ENCODE assay signal across 8 cellular contexts in genomic region chr2:230864605-230865323, GRCh38. TPM values are rescaled to one million over a fixed set of nuclear protein-coding genes. Genes with fewer than 3 reads are reported as not detected.
A peak's percentile ranks its signal among the peaks of the same experiment; 100 is the strongest.
DNase-seq lines count a peak whose midpoint lies in the region; ATAC-seq, FAIRE-seq and TF ChIP-seq lines count a peak whose summit lies in the region.

Gene ITM2C (plus strand): TSS chr2:230864942. CDS start chr2:230865026, 84 bp downstream.

- TF ChIP-seq RAD21 in H1 (IDR thresholded peaks at IDR 0.05 in 1 of 2, conservative IDR thresholded peaks at IDR 0.05 in 1 of 2; ENCODE audit: low read depth in 2 of 2, low read length in 2 of 2): no peak; a peak in 1 of 4 replicates

- H2BK12ac ChIP-seq in H1 (ENCODE audit: low read depth, low read length): peak within 1 kb of the TSS; percentile 94

- H3K4me1 ChIP-seq in H1 (replicated peaks in 1 of 4; ENCODE audit: control insufficient read depth in 3 of 4, insufficient read depth in 4 of 4, low read length in 3 of 4) (peaks cover 12 to 56% (median 41%) of the 10 kb centered on the region in 4 experiments), mesodermal cell (ENCODE audit: control insufficient read depth, insufficient read depth, low read length, poor library complexity, severe bottlenecking) (peaks cover 40% of the 10 kb centered on the region)

- no peak for TF ChIP-seq EP300 in H1 (IDR thresholded peaks at IDR 0.05; ENCODE audit: borderline replicate concordance in 1 of 2, low read depth in 2 of 2, low read length in 2 of 2)

- peak; percentile 60 for ATAC-seq in GM18520 (IDR thresholded peaks at IDR 0.05; ENCODE audit: unreplicated experiment)
- peak; percentile 63 for ATAC-seq in HG03064 (IDR thresholded peaks at IDR 0.05; ENCODE audit: low read depth, unreplicated experiment)

- no peak within 1 kb of the TSS for H3K14ac ChIP-seq in H1 (ENCODE audit: insufficient read length)

- peak within 1 kb of the TSS; percentile 76 to 94 for H3K4me2 ChIP-seq in H1 (ENCODE audit: insufficient read depth in 1 of 2, low read depth in 2 of 2, low read length in 2 of 2)

- 2% methylated on average over 41 of the region's 77 CpGs; no CpG with 5 or more reads in 1 of the 2 experiments for WGBS in H1 (ENCODE audit: extremely low coverage in 1 of 2, insufficient coverage in 1 of 2, insufficient read length in 1 of 2, insufficient replicate concordance in 2 of 2, low coverage in 1 of 2, low lambda C conversion rate in 2 of 2, missing lambda C conversion rate in 1 of 2), 2 experiments
- WGBS in mesodermal cell (ENCODE audit: insufficient coverage in 2 of 2), 2 experiments: 0 to 1% methylated on average over 32 to 53 of the region's 77 CpGs

- H3K4me3 ChIP-seq in AG04449 (ENCODE audit: low read depth, low read length) (peak within 1 kb of the TSS; percentile 85), H1 (ENCODE audit: extremely low read depth in 1 of 4, insufficient read depth in 2 of 4, low read depth in 3 of 4, low read length in 4 of 4) (peak within 1 kb of the TSS; percentile 75 to 99 (median 84)), mesodermal cell (ENCODE audit: extremely low read depth, insufficient read depth, low read length, poor library complexity, severe bottlenecking) (peak within 1 kb of the TSS; percentile 86)

- H2BK15ac ChIP-seq in H1 (ENCODE audit: low read length): peak within 1 kb of the TSS; percentile 82

- peak within 1 kb of the TSS; percentile 75 for H3K56ac ChIP-seq in H1 (replicated peaks; ENCODE audit: insufficient read length, low read depth, low read length)

- no peak within 1 kb of the TSS for H3K23ac ChIP-seq in H1 (ENCODE audit: insufficient read length)

- peaks cover 0 to 5% of the 10 kb centered on the region in 2 experiments for H4K20me1 ChIP-seq in H1 (replicated peaks in 1 of 2; ENCODE audit: control insufficient read depth in 1 of 2, insufficient read depth in 2 of 2, low read length in 2 of 2)

- H3K4ac ChIP-seq in H1 (replicated peaks; ENCODE audit: insufficient read length, low read depth, low read length): peak within 1 kb of the TSS; percentile 63

- POLR2A ChIA-PET in AG04449 (lab: Yijun Ruan, JAX) (interaction anchor here (0.6 kb wide), 1 partner anchor 313 kb away, joined by 4 read pairs; no protein-coding TSS in a partner anchor), H1 (lab: Charles Lee; ENCODE audit: partially characterized antibody) (interaction anchor here (0.6 to 1.8 kb wide), 18 partner anchors 9 to 863 kb away, joined by 3 to 8 read pairs (median 4); no protein-coding TSS in a partner anchor)

- H3K23me2 ChIP-seq in H1 (ENCODE audit: low read depth, low read length): peaks cover 20% of the 10 kb centered on the region

- peaks cover 12% of the 10 kb centered on the region; the same call in 1 of the 2 replicates for H3K79me1 ChIP-seq in H1 (ENCODE audit: low read depth, low read length)

- peak within 1 kb of the TSS; percentile 95 for H4K8ac ChIP-seq in H1 (ENCODE audit: extremely low read depth, insufficient read depth, low read length)

- H3K9me3 ChIP-seq in H1 (ENCODE audit: insufficient read depth in 2 of 2, low read depth in 1 of 2, low read length in 1 of 2): no peaks in the 10 kb centered on the region
- no peaks in the 10 kb centered on the region for H3K9me3 ChIP-seq in mesodermal cell (ENCODE audit: control insufficient read depth, low read length)

- peak within 1 kb of the TSS; percentile 51; the same call in 1 of the 2 replicates for H2BK20ac ChIP-seq in H1 (ENCODE audit: low read length)

- H4K91ac ChIP-seq in H1 (replicated peaks; ENCODE audit: insufficient read length, low read length): peak within 1 kb of the TSS; percentile 88

- peak within 1 kb of the TSS; percentile 57 for H2BK120ac ChIP-seq in H1 (replicated peaks; ENCODE audit: low read depth, low read length)

- H3K18ac ChIP-seq in H1 (ENCODE audit: extremely low read depth, low read length): peak within 1 kb of the TSS; percentile 97

- H3K27ac ChIP-seq in H1 (ENCODE audit: low read depth, low read length) (peak within 1 kb of the TSS; percentile 82), mesodermal cell (ENCODE audit: low read depth, low read length, severe bottlenecking) (peak within 1 kb of the TSS; percentile 87)

- H2AFZ ChIP-seq in H1 (ENCODE audit: low read length): peak within 1 kb of the TSS; percentile 69; the same call in 1 of the 2 replicates

- CTCF ChIA-PET in AG04449 (lab: Yijun Ruan, JAX): interaction anchor here (0.6 to 2.6 kb wide), 8 partner anchors 9 to 181 kb away, joined by 3 to 15 read pairs (median 5); no protein-coding TSS in a partner anchor
- CTCF ChIA-PET in H1 (lab: Charles Lee; ENCODE audit: partially characterized antibody): interaction anchor here (0.8 to 10.1 kb wide), 10 partner anchors 11 to 547 kb away, joined by 3 to 86 read pairs (median 4); no protein-coding TSS in a partner anchor

- H3K79me2 ChIP-seq in H1 (ENCODE audit: control insufficient read depth in 1 of 2, insufficient read depth in 2 of 2, low read length in 2 of 2): peaks cover under 1 to 50% of the 10 kb centered on the region in 2 experiments

- H3K27me3 ChIP-seq in H1 (replicated peaks in 1 of 4; ENCODE audit: control insufficient read depth in 3 of 4, extremely low read depth in 1 of 4, insufficient read depth in 3 of 4, low read length in 3 of 4): no peaks in the 10 kb centered on the region; a peak in 1 of 7 replicates

- H3K9ac ChIP-seq in H1 (replicated peaks in 1 of 4; ENCODE audit: extremely low read depth in 1 of 4, low read depth in 3 of 4, low read length in 3 of 4): peak within 1 kb of the TSS; percentile 81 to 91 (median 86)

- TF ChIP-seq CTCF in AG04449 (IDR thresholded peaks at IDR 0.05; ENCODE audit: insufficient read depth, low read length, missing control alignments) (peak; percentile 57), H1 (IDR thresholded peaks at IDR 0.05; ENCODE audit: control extremely low read depth in 1 of 3, insufficient read depth in 1 of 3, low read depth in 1 of 3, low read length in 3 of 3) (peak in 1 of 3 experiments; percentile 34; a peak in 2 of 4 replicates)

- FAIRE-seq in H1 (lab: Jason Lieb, UNC): no peak

- peak within 1 kb of the TSS; percentile 90; the same call in 1 of the 2 replicates for H2AK5ac ChIP-seq in H1 (ENCODE audit: low read depth, low read length)

- H2BK5ac ChIP-seq in H1 (ENCODE audit: low read depth, low read length): peak within 1 kb of the TSS; percentile 93

- H3K36me3 ChIP-seq in H1 (ENCODE audit: control insufficient read depth in 2 of 4, insufficient read depth in 4 of 4, low read length in 3 of 4): peaks cover 0 to 3% (median 0%) of the 10 kb centered on the region in 4 experiments; a peak in 1 of 8 replicates
- H3K36me3 ChIP-seq in mesodermal cell (ENCODE audit: control insufficient read depth, insufficient read depth, low read length): peaks cover 3% of the 10 kb centered on the region

- peak within 1 kb of the TSS; percentile 74 for H4K5ac ChIP-seq in H1 (ENCODE audit: insufficient read length, low read depth, low read length)

- peak in 1 of 2 experiments; percentile 80; a peak in 2 of 3 replicates for TF ChIP-seq POLR2A in H1 (IDR thresholded peaks at IDR 0.05; ENCODE audit: control extremely low read depth in 1 of 2, low read depth in 2 of 2, low read length in 2 of 2)

- DNase-seq in AG04449 (ENCODE audit: low read depth, low spot score) (no peak), NCI-H526 treated with DMSO at 0.1 percent for 48 hours (lab: John Stamatoyannopoulos, UW) (peak; percentile 66), H1 (ENCODE audit: low read depth in 1 of 2, low spot score in 2 of 2) (peak in 1 of 2 experiments; percentile 79)
- peak; percentile 49 to 52 for DNase-seq in activated CD8-positive, alpha-beta memory T cell treated with anti-CD3 and anti-CD28 coated beads for 4 hours (ENCODE audit: low read depth in 2 of 2)
- DNase-seq in stimulated activated CD8-positive, alpha-beta memory T cell treated with anti-CD3 and anti-CD28 coated beads, Interleukin-2, amount 100 ng/mL, for 1 hour (ENCODE audit: low read depth in 2 of 2): peak; percentile 45 to 60

TF ChIP-seq in H1, 55 proteins besides CTCF, POLR2A, EP300 and RAD21 (continues in another document):
- TF ChIP-seq ATF2 (IDR thresholded peaks at IDR 0.05; ENCODE audit: low read length) (no peak), KDM4A (IDR thresholded peaks at IDR 0.05; ENCODE audit: low read depth, low read length, severe bottlenecking) (peak; percentile 65), GABPA (IDR thresholded peaks at IDR 0.05; ENCODE audit: borderline replicate concordance, insufficient read depth, low read length) (no peak), CBX5 (IDR thresholded peaks at IDR 0.05; ENCODE audit: low read depth, low read length) (no peak), BCL11A (IDR thresholded peaks at IDR 0.05; ENCODE audit: low read depth in 2 of 2, low read length in 2 of 2) (no peak), ASH2L (IDR thresholded peaks at IDR 0.05; ENCODE audit: low read length) (peak; percentile 100), EGR1 (IDR thresholded peaks at IDR 0.05; ENCODE audit: borderline replicate concordance, low read depth, low read length) (0 out of 2 replicates have a peak, but pooled peaks have one; percentile 10), HDAC2 (IDR thresholded peaks at IDR 0.05; ENCODE audit: borderline replicate concordance in 1 of 2, low read depth in 2 of 2, low read length in 2 of 2) (0 out of 4 replicates have a peak, but pooled peaks of 1 of the 2 experiments have one; percentile 67), TBP (IDR thresholded peaks at IDR 0.05; ENCODE audit: low read depth, low read length) (0 out of 2 replicates have a peak, but pooled peaks have one; percentile 6)

RNA-seq across cellular contexts. Expression of gene ITM2C, which starts in this region (rescaled TPM):
- total RNA-seq in H1 (2021; fragmentation: NEBNext Ultra II Directional; extraction: Animal tissue kit (Norgen Biotek cat#: 25700)): 362 and 367 TPM in 2 replicates
- polyA plus RNA-seq in H1 (2011; rRNA removed): 742 and 889 TPM in 2 replicates
- 714 TPM for polyA plus RNA-seq in H1 (2011; cell fraction: cytosol; rRNA removed)
- 967 TPM for polyA plus RNA-seq in H1 (2011; cell fraction: nucleus; rRNA removed)
- polyA plus RNA-seq in H1 (2012, experiment 1 of 2): 466 to 565 TPM (median 504 TPM) in 4 replicates
- polyA plus RNA-seq in H1 (2012, experiment 2 of 2): 396 TPM
- polyA plus RNA-seq in H1 (2013, experiment 1 of 2): 442 TPM
- polyA plus RNA-seq in H1 (2013, experiment 2 of 2): 531 TPM
- 807 and 840 TPM in 2 replicates for polyA minus RNA-seq in H1 (2011; rRNA and poly(A)+ RNA removed)
- 239 TPM for polyA minus RNA-seq in H1 (2011; cell fraction: cytosol; rRNA and poly(A)+ RNA removed)
- polyA minus RNA-seq in H1 (2011; cell fraction: nucleus; rRNA and poly(A)+ RNA removed): 131 TPM
- 414 TPM for polyA plus RNA-seq in mesodermal cell (2013, experiment 1 of 2)
- polyA plus RNA-seq in mesodermal cell (2013, experiment 2 of 2): 346 TPM
